In genomic region chr3:101779808-101780366, GRCh38 we compare ENCODE assay signal across 1 cellular context.
TF ChIP-seq lines count a peak whose summit lies in the region.

No MANE protein-coding gene starts in this region.

TF ChIP-seq in H1, 55 proteins besides CTCF, POLR2A, EP300 and RAD21:
- TF ChIP-seq SUZ12 (IDR thresholded peaks at IDR 0.05; ENCODE audit: low read length) = no peak
- TF ChIP-seq SAP30 (IDR thresholded peaks at IDR 0.05; ENCODE audit: insufficient read depth, insufficient replicate concordance, low read length) = peak; percentile 43
- TF ChIP-seq ASH2L (IDR thresholded peaks at IDR 0.05; ENCODE audit: low read length) = peak; percentile 11
